1 cellular context compared by ENCODE assay signal in genomic region chr1:151006331-151007052, GRCh38.
A peak's percentile ranks its signal among the peaks of the same experiment; 100 is the strongest.
TF ChIP-seq lines count a peak whose summit lies in the region.

A gene with protein sequence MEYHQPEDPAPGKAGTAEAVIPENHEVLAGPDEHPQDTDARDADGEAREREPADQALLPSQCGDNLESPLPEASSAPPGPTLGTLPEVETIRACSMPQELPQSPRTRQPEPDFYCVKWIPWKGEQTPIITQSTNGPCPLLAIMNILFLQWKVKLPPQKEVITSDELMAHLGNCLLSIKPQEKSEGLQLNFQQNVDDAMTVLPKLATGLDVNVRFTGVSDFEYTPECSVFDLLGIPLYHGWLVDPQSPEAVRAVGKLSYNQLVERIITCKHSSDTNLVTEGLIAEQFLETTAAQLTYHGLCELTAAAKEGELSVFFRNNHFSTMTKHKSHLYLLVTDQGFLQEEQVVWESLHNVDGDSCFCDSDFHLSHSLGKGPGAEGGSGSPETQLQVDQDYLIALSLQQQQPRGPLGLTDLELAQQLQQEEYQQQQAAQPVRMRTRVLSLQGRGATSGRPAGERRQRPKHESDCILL (minus strand): TSS chr1:151006902. CDS start chr1:151002617, 4,285 bp downstream.

TF ChIP-seq in HepG2, 621 proteins besides CTCF, POLR2A, EP300 and RAD21 (continued from another document and continues in another):
- TF ChIP-seq, protein P1, sequence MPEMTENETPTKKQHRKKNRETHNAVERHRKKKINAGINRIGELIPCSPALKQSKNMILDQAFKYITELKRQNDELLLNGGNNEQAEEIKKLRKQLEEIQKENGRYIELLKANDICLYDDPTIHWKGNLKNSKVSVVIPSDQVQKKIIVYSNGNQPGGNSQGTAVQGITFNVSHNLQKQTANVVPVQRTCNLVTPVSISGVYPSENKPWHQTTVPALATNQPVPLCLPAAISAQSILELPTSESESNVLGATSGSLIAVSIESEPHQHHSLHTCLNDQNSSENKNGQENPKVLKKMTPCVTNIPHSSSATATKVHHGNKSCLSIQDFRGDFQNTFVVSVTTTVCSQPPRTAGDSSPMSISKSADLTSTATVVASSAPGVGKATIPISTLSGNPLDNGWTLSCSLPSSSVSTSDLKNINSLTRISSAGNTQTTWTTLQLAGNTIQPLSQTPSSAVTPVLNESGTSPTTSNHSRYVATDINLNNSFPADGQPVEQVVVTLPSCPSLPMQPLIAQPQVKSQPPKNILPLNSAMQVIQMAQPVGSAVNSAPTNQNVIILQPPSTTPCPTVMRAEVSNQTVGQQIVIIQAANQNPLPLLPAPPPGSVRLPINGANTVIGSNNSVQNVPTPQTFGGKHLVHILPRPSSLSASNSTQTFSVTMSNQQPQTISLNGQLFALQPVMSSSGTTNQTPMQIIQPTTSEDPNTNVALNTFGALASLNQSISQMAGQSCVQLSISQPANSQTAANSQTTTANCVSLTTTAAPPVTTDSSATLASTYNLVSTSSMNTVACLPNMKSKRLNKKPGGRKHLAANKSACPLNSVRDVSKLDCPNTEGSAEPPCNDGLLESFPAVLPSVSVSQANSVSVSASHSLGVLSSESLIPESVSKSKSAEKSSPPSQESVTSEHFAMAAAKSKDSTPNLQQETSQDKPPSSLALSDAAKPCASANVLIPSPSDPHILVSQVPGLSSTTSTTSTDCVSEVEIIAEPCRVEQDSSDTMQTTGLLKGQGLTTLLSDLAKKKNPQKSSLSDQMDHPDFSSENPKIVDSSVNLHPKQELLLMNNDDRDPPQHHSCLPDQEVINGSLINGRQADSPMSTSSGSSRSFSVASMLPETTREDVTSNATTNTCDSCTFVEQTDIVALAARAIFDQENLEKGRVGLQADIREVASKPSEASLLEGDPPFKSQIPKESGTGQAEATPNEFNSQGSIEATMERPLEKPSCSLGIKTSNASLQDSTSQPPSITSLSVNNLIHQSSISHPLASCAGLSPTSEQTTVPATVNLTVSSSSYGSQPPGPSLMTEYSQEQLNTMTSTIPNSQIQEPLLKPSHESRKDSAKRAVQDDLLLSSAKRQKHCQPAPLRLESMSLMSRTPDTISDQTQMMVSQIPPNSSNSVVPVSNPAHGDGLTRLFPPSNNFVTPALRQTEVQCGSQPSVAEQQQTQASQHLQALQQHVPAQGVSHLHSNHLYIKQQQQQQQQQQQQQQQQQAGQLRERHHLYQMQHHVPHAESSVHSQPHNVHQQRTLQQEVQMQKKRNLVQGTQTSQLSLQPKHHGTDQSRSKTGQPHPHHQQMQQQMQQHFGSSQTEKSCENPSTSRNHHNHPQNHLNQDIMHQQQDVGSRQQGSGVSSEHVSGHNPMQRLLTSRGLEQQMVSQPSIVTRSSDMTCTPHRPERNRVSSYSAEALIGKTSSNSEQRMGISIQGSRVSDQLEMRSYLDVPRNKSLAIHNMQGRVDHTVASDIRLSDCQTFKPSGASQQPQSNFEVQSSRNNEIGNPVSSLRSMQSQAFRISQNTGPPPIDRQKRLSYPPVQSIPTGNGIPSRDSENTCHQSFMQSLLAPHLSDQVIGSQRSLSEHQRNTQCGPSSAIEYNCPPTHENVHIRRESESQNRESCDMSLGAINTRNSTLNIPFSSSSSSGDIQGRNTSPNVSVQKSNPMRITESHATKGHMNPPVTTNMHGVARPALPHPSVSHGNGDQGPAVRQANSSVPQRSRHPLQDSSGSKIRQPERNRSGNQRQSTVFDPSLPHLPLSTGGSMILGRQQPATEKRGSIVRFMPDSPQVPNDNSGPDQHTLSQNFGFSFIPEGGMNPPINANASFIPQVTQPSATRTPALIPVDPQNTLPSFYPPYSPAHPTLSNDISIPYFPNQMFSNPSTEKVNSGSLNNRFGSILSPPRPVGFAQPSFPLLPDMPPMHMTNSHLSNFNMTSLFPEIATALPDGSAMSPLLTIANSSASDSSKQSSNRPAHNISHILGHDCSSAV (CRISPR knock-in tag; IDR thresholded peaks at IDR 0.05; ENCODE audit: borderline replicate concordance), result 0 out of 2 replicates have a peak, but pooled peaks have one; percentile 41
- peak; percentile 55 for TF ChIP-seq RXRA (CRISPR knock-in tag; IDR thresholded peaks at IDR 0.05)
- TF ChIP-seq TBL1XR1 (IDR thresholded peaks at IDR 0.05; ENCODE audit: borderline replicate concordance, low read length, partially characterized antibody), result peak; percentile 31
- peak; percentile 33; the same call in 1 of the 2 replicates for TF ChIP-seq GATAD2A (CRISPR knock-in tag; IDR thresholded peaks at IDR 0.05)
- TF ChIP-seq ZNF264 (CRISPR knock-in tag; IDR thresholded peaks at IDR 0.05), result 0 out of 2 replicates have a peak, but pooled peaks have one; percentile 46
- TF ChIP-seq, protein P2, sequence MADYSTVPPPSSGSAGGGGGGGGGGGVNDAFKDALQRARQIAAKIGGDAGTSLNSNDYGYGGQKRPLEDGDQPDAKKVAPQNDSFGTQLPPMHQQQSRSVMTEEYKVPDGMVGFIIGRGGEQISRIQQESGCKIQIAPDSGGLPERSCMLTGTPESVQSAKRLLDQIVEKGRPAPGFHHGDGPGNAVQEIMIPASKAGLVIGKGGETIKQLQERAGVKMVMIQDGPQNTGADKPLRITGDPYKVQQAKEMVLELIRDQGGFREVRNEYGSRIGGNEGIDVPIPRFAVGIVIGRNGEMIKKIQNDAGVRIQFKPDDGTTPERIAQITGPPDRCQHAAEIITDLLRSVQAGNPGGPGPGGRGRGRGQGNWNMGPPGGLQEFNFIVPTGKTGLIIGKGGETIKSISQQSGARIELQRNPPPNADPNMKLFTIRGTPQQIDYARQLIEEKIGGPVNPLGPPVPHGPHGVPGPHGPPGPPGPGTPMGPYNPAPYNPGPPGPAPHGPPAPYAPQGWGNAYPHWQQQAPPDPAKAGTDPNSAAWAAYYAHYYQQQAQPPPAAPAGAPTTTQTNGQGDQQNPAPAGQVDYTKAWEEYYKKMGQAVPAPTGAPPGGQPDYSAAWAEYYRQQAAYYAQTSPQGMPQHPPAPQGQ (CRISPR knock-in tag; IDR thresholded peaks at IDR 0.05; ENCODE audit: borderline replicate concordance), result no peak
- TF ChIP-seq KMT2B (CRISPR knock-in tag; IDR thresholded peaks at IDR 0.05), result peak; percentile 48; the same call in 1 of the 2 replicates
- TF ChIP-seq ZNF710 (CRISPR knock-in tag; IDR thresholded peaks at IDR 0.05; ENCODE audit: borderline replicate concordance), result peak; percentile 97
- TF ChIP-seq, protein P3, sequence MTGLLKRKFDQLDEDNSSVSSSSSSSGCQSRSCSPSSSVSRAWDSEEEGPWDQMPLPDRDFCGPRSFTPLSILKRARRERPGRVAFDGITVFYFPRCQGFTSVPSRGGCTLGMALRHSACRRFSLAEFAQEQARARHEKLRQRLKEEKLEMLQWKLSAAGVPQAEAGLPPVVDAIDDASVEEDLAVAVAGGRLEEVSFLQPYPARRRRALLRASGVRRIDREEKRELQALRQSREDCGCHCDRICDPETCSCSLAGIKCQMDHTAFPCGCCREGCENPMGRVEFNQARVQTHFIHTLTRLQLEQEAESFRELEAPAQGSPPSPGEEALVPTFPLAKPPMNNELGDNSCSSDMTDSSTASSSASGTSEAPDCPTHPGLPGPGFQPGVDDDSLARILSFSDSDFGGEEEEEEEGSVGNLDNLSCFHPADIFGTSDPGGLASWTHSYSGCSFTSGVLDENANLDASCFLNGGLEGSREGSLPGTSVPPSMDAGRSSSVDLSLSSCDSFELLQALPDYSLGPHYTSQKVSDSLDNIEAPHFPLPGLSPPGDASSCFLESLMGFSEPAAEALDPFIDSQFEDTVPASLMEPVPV (CRISPR knock-in tag; IDR thresholded peaks at IDR 0.05), result no peak
- TF ChIP-seq MXI1 (IDR thresholded peaks at IDR 0.05; ENCODE audit: borderline replicate concordance, low read depth, low read length), result 0 out of 3 replicates have a peak, but pooled peaks have one; percentile 18
- TF ChIP-seq TFAP4 (IDR thresholded peaks at IDR 0.05; ENCODE audit: borderline replicate concordance, low read depth), result peak; percentile 54; the same call in 1 of the 2 replicates
- 0 out of 2 replicates have a peak, but pooled peaks have one; percentile 38 for TF ChIP-seq RFXANK (CRISPR knock-in tag; IDR thresholded peaks at IDR 0.05)
- peak; percentile 41; the same call in 1 of the 2 replicates for TF ChIP-seq KDM2A (CRISPR knock-in tag; IDR thresholded peaks at IDR 0.05; ENCODE audit: borderline replicate concordance, low read depth)
- TF ChIP-seq TBP (CRISPR knock-in tag; IDR thresholded peaks at IDR 0.05), result no peak
- TF ChIP-seq E2F2 (CRISPR knock-in tag; IDR thresholded peaks at IDR 0.05; ENCODE audit: borderline replicate concordance), result no peak
- TF ChIP-seq ASH2L (IDR thresholded peaks at IDR 0.05; ENCODE audit: insufficient read length, low read depth, low read length), result peak; percentile 30
- TF ChIP-seq, protein P4, sequence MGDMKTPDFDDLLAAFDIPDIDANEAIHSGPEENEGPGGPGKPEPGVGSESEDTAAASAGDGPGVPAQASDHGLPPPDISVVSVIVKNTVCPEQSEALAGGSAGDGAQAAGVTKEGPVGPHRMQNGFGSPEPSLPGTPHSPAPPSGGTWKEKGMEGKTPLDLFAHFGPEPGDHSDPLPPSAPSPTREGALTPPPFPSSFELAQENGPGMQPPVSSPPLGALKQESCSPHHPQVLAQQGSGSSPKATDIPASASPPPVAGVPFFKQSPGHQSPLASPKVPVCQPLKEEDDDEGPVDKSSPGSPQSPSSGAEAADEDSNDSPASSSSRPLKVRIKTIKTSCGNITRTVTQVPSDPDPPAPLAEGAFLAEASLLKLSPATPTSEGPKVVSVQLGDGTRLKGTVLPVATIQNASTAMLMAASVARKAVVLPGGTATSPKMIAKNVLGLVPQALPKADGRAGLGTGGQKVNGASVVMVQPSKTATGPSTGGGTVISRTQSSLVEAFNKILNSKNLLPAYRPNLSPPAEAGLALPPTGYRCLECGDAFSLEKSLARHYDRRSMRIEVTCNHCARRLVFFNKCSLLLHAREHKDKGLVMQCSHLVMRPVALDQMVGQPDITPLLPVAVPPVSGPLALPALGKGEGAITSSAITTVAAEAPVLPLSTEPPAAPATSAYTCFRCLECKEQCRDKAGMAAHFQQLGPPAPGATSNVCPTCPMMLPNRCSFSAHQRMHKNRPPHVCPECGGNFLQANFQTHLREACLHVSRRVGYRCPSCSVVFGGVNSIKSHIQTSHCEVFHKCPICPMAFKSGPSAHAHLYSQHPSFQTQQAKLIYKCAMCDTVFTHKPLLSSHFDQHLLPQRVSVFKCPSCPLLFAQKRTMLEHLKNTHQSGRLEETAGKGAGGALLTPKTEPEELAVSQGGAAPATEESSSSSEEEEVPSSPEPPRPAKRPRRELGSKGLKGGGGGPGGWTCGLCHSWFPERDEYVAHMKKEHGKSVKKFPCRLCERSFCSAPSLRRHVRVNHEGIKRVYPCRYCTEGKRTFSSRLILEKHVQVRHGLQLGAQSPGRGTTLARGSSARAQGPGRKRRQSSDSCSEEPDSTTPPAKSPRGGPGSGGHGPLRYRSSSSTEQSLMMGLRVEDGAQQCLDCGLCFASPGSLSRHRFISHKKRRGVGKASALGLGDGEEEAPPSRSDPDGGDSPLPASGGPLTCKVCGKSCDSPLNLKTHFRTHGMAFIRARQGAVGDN (CRISPR knock-in tag; IDR thresholded peaks at IDR 0.05), result peak; percentile 64
- peak; percentile 47 for TF ChIP-seq ZFX (CRISPR knock-in tag; IDR thresholded peaks at IDR 0.05; ENCODE audit: low read depth)
- TF ChIP-seq FOSL2 (CRISPR knock-in tag; IDR thresholded peaks at IDR 0.05), result peak; percentile 30; the same call in 1 of the 2 replicates
- TF ChIP-seq KLF16 (CRISPR knock-in tag; IDR thresholded peaks at IDR 0.05), result peak in 1 of 2 experiments; percentile 63; a peak in 2 of 4 replicates
- peak; percentile 49; the same call in 1 of the 2 replicates for TF ChIP-seq SALL1 (CRISPR knock-in tag; IDR thresholded peaks at IDR 0.05)
- TF ChIP-seq SOX5 (CRISPR knock-in tag; IDR thresholded peaks at IDR 0.05; ENCODE audit: borderline replicate concordance), result 0 out of 2 replicates have a peak, but pooled peaks have one; percentile 48
- TF ChIP-seq ZNF552 (CRISPR knock-in tag; IDR thresholded peaks at IDR 0.05; ENCODE audit: borderline replicate concordance), result 0 out of 2 replicates have a peak, but pooled peaks have one; percentile 34
- TF ChIP-seq ZFP90 (CRISPR knock-in tag; IDR thresholded peaks at IDR 0.05; ENCODE audit: borderline replicate concordance), result 0 out of 2 replicates have a peak, but pooled peaks have one; percentile 45
